In genomic region chr2:168669151-168669550, GRCh38 we compare ENCODE assay signal across 19 cellular contexts.
"Had no signal": no experiment of that assay in that cellular context is flagged by ENCODE, and none has a peak within 500 bp of the region (broad histone marks: within the 10 kb centered on the region; RNA-seq: fewer than 3 reads in every experiment).

No MANE protein-coding gene starts in this region.

- H3K36me3 Mint-ChIP-seq: memory B cell, natural killer cell had no signal

- H3K9me3 Mint-ChIP-seq: effector memory CD8-positive, alpha-beta T cell; memory B cell; mesothelial cell of epicardium; natural killer cell; neural crest cell had no signal

- H3K4me3 Mint-ChIP-seq: effector memory CD8-positive, alpha-beta T cell; memory B cell; mesothelial cell of epicardium; natural killer cell; neural crest cell had no signal

- H3K27ac Mint-ChIP-seq: effector memory CD8-positive, alpha-beta T cell; memory B cell; mesothelial cell of epicardium; natural killer cell had no signal

- H3K4me2 ChIP-seq: smooth muscle cell had no signal

- H3K4me1 Mint-ChIP-seq: memory B cell had no signal

- H3K27me3 Mint-ChIP-seq: effector memory CD8-positive, alpha-beta T cell; memory B cell had no signal

- H3K4me1 ChIP-seq: gastrocnemius medialis, lower lobe of right lung had no signal

- H3K4me3 ChIP-seq: esophagus muscularis mucosa, gastrocnemius medialis, heart right ventricle, left ventricle myocardium inferior, lower lobe of right lung, ovary, smooth muscle cell had no signal

- ATAC-seq: effector memory CD8-positive, alpha-beta T cell; gastrocnemius medialis; heart right ventricle; left cardiac atrium; lower lobe of right lung; natural killer cell; right cardiac atrium had no signal

- H3K9me3 ChIP-seq: esophagus muscularis mucosa, gastrocnemius medialis, heart right ventricle, left ventricle myocardium inferior, lower lobe of right lung, ovary had no signal

- H3K27me3 ChIP-seq: esophagus muscularis mucosa, gastrocnemius medialis, heart right ventricle, ovary had no signal

- DNase-seq: effector memory CD8-positive, alpha-beta T cell; gastrocnemius medialis; heart right ventricle; hypothalamus; islet precursor cell; left cardiac atrium; left ventricle myocardium inferior; lower lobe of right lung; natural killer cell; ovary; right cardiac atrium; stimulated activated CD4-positive, alpha-beta T cell treated with anti-CD3 and anti-CD28 coated beads, Interleukin-2, amount 100 ng/mL, for 48 hours; stimulated activated naive CD4-positive, alpha-beta T cell treated with Interleukin-2 at 50 U/mL for 16 hours had no signal

- H3K27ac ChIP-seq: epithelial cell of prostate, esophagus muscularis mucosa, gastrocnemius medialis, heart right ventricle, left ventricle myocardium inferior, lower lobe of right lung, ovary had no signal

- H3K36me3 ChIP-seq: esophagus muscularis mucosa, gastrocnemius medialis, heart right ventricle, left ventricle myocardium inferior, lower lobe of right lung, ovary had no signal
